Comparison of ENCODE assay signal across 27 cellular contexts in the genomic region with DNA sequence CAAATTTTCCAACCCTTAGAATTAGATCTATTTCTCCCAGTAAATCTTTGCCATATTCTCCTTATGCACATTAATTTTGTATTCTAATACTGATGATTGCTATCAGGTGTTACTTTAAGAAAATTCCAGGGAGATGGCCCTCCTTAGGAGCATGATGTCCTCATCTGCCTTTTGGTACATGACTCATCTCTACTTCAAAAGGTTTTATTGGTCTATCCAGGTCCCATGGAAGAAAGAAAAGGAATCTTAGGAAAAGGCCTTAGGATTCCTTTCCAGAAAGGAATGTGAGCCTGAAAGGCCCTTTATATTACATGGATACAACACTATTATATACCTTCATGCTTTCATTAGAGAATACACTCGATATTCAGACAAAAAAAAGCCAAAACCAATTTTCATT.
DNase-seq lines count a peak whose midpoint lies in the region; ATAC-seq, FAIRE-seq and TF ChIP-seq lines count a peak whose summit lies in the region.
"Had no signal": no experiment of that assay in that cellular context is flagged by ENCODE, and none has a peak within 500 bp of the region (broad histone marks: within the 10 kb centered on the region; RNA-seq: fewer than 3 reads in every experiment).

No MANE protein-coding gene starts in this region.

- no peak overlapping the region for H3K27ac Mint-ChIP-seq in MCF 10A (ENCODE audit: low read depth, unreplicated experiment)

- ATAC-seq in RWPE2 (ENCODE audit: low read depth): peak; percentile 71; the same call in 2 of the 3 replicates
- ATAC-seq in left lobe of liver: no peak
- no peak for ATAC-seq in HG03442 (IDR thresholded peaks at IDR 0.05; ENCODE audit: unreplicated experiment)

- H3K27me3 ChIP-seq in breast epithelium (no peaks in the 10 kb centered on the region), RWPE2 (ENCODE audit: insufficient read depth, poor library complexity, severe bottlenecking) (no peaks in the 10 kb centered on the region)
- H3K27me3 ChIP-seq: BE2C, SJSA1 had no signal

- POLR2A ChIA-PET in MCF 10A (lab: Yijun Ruan, JAX): no interaction called here

- peak; percentile 3 for DNase-seq in MCF 10A (ENCODE audit: unreplicated experiment)
- no peak for DNase-seq in breast epithelium (ENCODE audit: low spot score in 2 of 2)
- no peak for DNase-seq in RWPE2 (ENCODE audit: low spot score)
- DNase-seq in foreskin melanocyte: peak; percentile 1
- DNase-seq in urothelium cell line (ENCODE audit: low spot score): peak; percentile 6
- no peak for DNase-seq in left lobe of liver (ENCODE audit: low spot score)
- DNase-seq in substantia nigra (lab: John Stamatoyannopoulos, UW): no peak
- DNase-seq: ACHN; BE2C; Calu3; DMS79 treated with DMSO at 0.1 percent for 48 hours; IMR-90; KG1; NCI-H1048; NCI-H1417; NCI-H187; NCI-H2171 treated with DMSO at 0.1 percent for 48 hours; NCI-H524 treated with DMSO at 0.1 percent for 48 hours; NCI-H774; NK-92 treated with Interleukin-12 subunit alpha and Interleukin-12 subunit beta, amount 100 ng/mL, for 24 hours; PC-9; Right ventricle myocardium superior had no signal

- no peak for FAIRE-seq in urothelium cell line (lab: Jason Lieb, UNC)
- FAIRE-seq: GM19239, H54 had no signal

- H3K4me3 ChIP-seq in breast epithelium: no peak overlapping the region
- H3K4me3 ChIP-seq in RWPE2 (ENCODE audit: severe bottlenecking): no peak overlapping the region
- H3K4me3 ChIP-seq: PC-9, SJSA1 had no signal

- H3K9me3 ChIP-seq in breast epithelium (no peaks in the 10 kb centered on the region), RWPE2 (ENCODE audit: severe bottlenecking) (no peaks in the 10 kb centered on the region)
- H3K9me3 ChIP-seq: BE2C, SJSA1 had no signal

- CTCF ChIA-PET in MCF 10A (lab: Yijun Ruan, JAX): no interaction called here

- no peaks in the 10 kb centered on the region for H3K36me3 Mint-ChIP-seq in MCF 10A (ENCODE audit: insufficient read depth, unreplicated experiment)

- no peak for TF ChIP-seq POLR2A in breast epithelium (IDR thresholded peaks at IDR 0.05)

- H3K27me3 Mint-ChIP-seq in MCF 10A (ENCODE audit: insufficient read depth, unreplicated experiment): no peaks in the 10 kb centered on the region

- intact Hi-C loops in MCF 10A (cut with micrococcal nuclease): no loop called here
- intact Hi-C loops in breast epithelium (cut with DNase I; ENCODE audit: low total_unique reads): no loop called here

- H3K4me1 ChIP-seq in breast epithelium (no peaks in the 10 kb centered on the region), RWPE2 (ENCODE audit: insufficient read depth, poor library complexity, severe bottlenecking) (no peaks in the 10 kb centered on the region)
- H3K4me1 ChIP-seq: BE2C, SJSA1 had no signal

- no peak overlapping the region for H3K4me3 Mint-ChIP-seq in MCF 10A (ENCODE audit: unreplicated experiment)

- H3K9me3 Mint-ChIP-seq in MCF 10A (ENCODE audit: unreplicated experiment): peaks cover 5% of the 10 kb centered on the region

- H3K36me3 ChIP-seq in breast epithelium: no peaks in the 10 kb centered on the region
- H3K36me3 ChIP-seq in RWPE2 (ENCODE audit: low read depth): no peaks in the 10 kb centered on the region
- H3K36me3 ChIP-seq: BE2C, SJSA1 had no signal

- BruUV-seq in MCF 10A (replicated peaks; lab: Mats Ljungman, UMichigan): no TSS peak

- TF ChIP-seq CTCF in MCF 10A (IDR thresholded peaks at IDR 0.05; ENCODE audit: unreplicated experiment): no peak
- no peak for TF ChIP-seq CTCF in breast epithelium (IDR thresholded peaks at IDR 0.05)
- TF ChIP-seq CTCF in RWPE2 (IDR thresholded peaks at IDR 0.05; ENCODE audit: poor library complexity, severe bottlenecking): no peak

- no peaks in the 10 kb centered on the region for H3K4me1 Mint-ChIP-seq in MCF 10A (ENCODE audit: insufficient read depth, unreplicated experiment)

- H3K27ac ChIP-seq in breast epithelium (no peak overlapping the region), RWPE2 (ENCODE audit: poor library complexity, severe bottlenecking) (no peak overlapping the region), substantia nigra (ENCODE audit: low read depth, low read length, poor library complexity, severe bottlenecking) (no peak overlapping the region)
- H3K27ac ChIP-seq: 22Rv1, PC-9, SJSA1 had no signal

Comparison
In these comparisons a context has a peak if more than half of its experiments do, and no peak if none do; other contexts are left out.
1. DNase-seq: peak in MCF 10A (single experiment), foreskin melanocyte (single experiment) and urothelium cell line (single experiment); none in breast epithelium (0 of 2), RWPE2 (single experiment), left lobe of liver (single experiment) and substantia nigra (0 of 49).